8 cellular contexts compared by ENCODE assay signal in genomic region chr16:77191259-77191969, GRCh38. TPM values are rescaled to one million over a fixed set of nuclear protein-coding genes. Genes with fewer than 3 reads are reported as not detected.
DNase-seq lines count a peak whose midpoint lies in the region; ATAC-seq and TF ChIP-seq lines count a peak whose summit lies in the region.

No MANE protein-coding gene starts in this region.

- peak overlapping the region; percentile 100 for H3K27ac Mint-ChIP-seq in central memory CD8-positive, alpha-beta T cell (ENCODE audit: low read depth)

- DNase-seq in SJSA1 (ENCODE audit: low read depth in 1 of 2, low spot score in 2 of 2) = no peak
- DNase-seq in central memory CD8-positive, alpha-beta T cell (ENCODE audit: low spot score in 2 of 2) = no peak
- peak; percentile 18 to 27 for DNase-seq in lung microvascular endothelial cell (ENCODE audit: low read depth in 2 of 2)
- DNase-seq in suprapubic skin (ENCODE audit: low spot score in 2 of 2) = no peak

- no peaks in the 10 kb centered on the region for H3K9me3 ChIP-seq in SJSA1 (replicated peaks)
- no peaks in the 10 kb centered on the region for H3K9me3 ChIP-seq in suprapubic skin

- TF ChIP-seq CTCF in C4-2B (conservative IDR thresholded peaks at IDR 0.05) = no peak
- TF ChIP-seq CTCF in suprapubic skin (IDR thresholded peaks at IDR 0.05) = no peak

- 6% methylated on average over 24 of the region's 24 CpGs for WGBS in suprapubic skin

- H3K36me3 ChIP-seq in SJSA1 = peaks cover 26% of the 10 kb centered on the region
- H3K36me3 ChIP-seq in suprapubic skin = peaks cover 32% of the 10 kb centered on the region

- ATAC-seq in GM21360 (IDR thresholded peaks at IDR 0.05; ENCODE audit: unreplicated experiment) = peak; percentile 0
- ATAC-seq in central memory CD8-positive, alpha-beta T cell (replicated peaks; ENCODE audit: extremely low read depth, poor library complexity, severe bottlenecking) = peak; percentile 1
- no peak for ATAC-seq in HG03457 (IDR thresholded peaks at IDR 0.05; ENCODE audit: unreplicated experiment)
- no peak for ATAC-seq in HG03139 (IDR thresholded peaks at IDR 0.05; ENCODE audit: unreplicated experiment)

- H3K4me3 Mint-ChIP-seq in central memory CD8-positive, alpha-beta T cell = peak overlapping the region; percentile 82

- TF ChIP-seq EP300 in suprapubic skin (IDR thresholded peaks at IDR 0.05) = no peak

- H3K9me3 Mint-ChIP-seq in central memory CD8-positive, alpha-beta T cell = no peaks in the 10 kb centered on the region

- TF ChIP-seq POLR2A in suprapubic skin (IDR thresholded peaks at IDR 0.05) = no peak

- H3K4me1 ChIP-seq in SJSA1 (replicated peaks) (peaks cover 9% of the 10 kb centered on the region; the same call in 1 of the 2 replicates), suprapubic skin (peaks cover 23% of the 10 kb centered on the region)

- H3K4me1 Mint-ChIP-seq in central memory CD8-positive, alpha-beta T cell = peaks cover 41% of the 10 kb centered on the region

- peaks cover 31% of the 10 kb centered on the region for H3K36me3 Mint-ChIP-seq in central memory CD8-positive, alpha-beta T cell (ENCODE audit: insufficient read depth)

- H3K4me3 ChIP-seq in SJSA1 (peak overlapping the region; percentile 61), suprapubic skin (peak overlapping the region; percentile 74)

- no peaks in the 10 kb centered on the region for H3K27me3 ChIP-seq in SJSA1 (replicated peaks)
- no peaks in the 10 kb centered on the region for H3K27me3 ChIP-seq in suprapubic skin

- H3K27me3 Mint-ChIP-seq in central memory CD8-positive, alpha-beta T cell = peaks cover 10% of the 10 kb centered on the region

- peak overlapping the region; percentile 95 for H3K27ac ChIP-seq in C4-2B
- H3K27ac ChIP-seq in SJSA1 = peak overlapping the region; percentile 96
- H3K27ac ChIP-seq in suprapubic skin = peak overlapping the region; percentile 98

RNA-seq across cellular contexts. Expression of gene MON1B, which starts 0.4 kb away (rescaled TPM):
- 5.2 and 16.8 TPM in 2 replicates for total RNA-seq in SJSA1 (2014; rRNA removed; shearing (Covaris generic))
- total RNA-seq in lung microvascular endothelial cell = 6.3 and 8.1 TPM in 2 replicates
- total RNA-seq in suprapubic skin = 10 to 100 TPM; 20.8 to 27.1 (median 23.3) TPM

RNA-seq across cellular contexts. Expression of gene SYCE1L, which starts 7.8 kb away (rescaled TPM):
- 0.32 and 1.2 TPM in 2 replicates for total RNA-seq in SJSA1 (2014; rRNA removed; shearing (Covaris generic))
- total RNA-seq in lung microvascular endothelial cell (2.0 and 2.8 TPM in 2 replicates), suprapubic skin (1 to 10 TPM in 1 of 4 donors, under 1 TPM in 1, not detected in 2; 0.85 to 2.3 TPM)

Comparison
In these comparisons a context has a peak if more than half of its experiments do, and no peak if none do; other contexts are left out.
1. ATAC-seq: peak in GM21360 (single experiment) and central memory CD8-positive, alpha-beta T cell (single experiment); none in HG03457 (single experiment) and HG03139 (single experiment).
2. DNase-seq: peak in lung microvascular endothelial cell (2 of 2); none in SJSA1 (0 of 2), central memory CD8-positive, alpha-beta T cell (0 of 2) and suprapubic skin (0 of 2).
3. Peak in every context shown above with its lines, with median percentiles within 50 percentile points of each other: H3K27ac ChIP-seq.